In genomic region chr14:101716956-101717662, GRCh38 we compare ENCODE assay signal across 15 cellular contexts. TPM values are rescaled to one million over a fixed set of nuclear protein-coding genes. Genes with fewer than 3 reads are reported as not detected.
DNase-seq lines count a peak whose midpoint lies in the region; ATAC-seq and TF ChIP-seq lines count a peak whose summit lies in the region.
"Had no signal": no experiment of that assay in that cellular context is flagged by ENCODE, and none has a peak within 500 bp of the region (broad histone marks: within the 10 kb centered on the region; RNA-seq: fewer than 3 reads in every experiment).

No MANE protein-coding gene starts in this region.

- TF ChIP-seq CTCF in HFFc6 (IDR thresholded peaks at IDR 0.05) (no peak), esophagus muscularis mucosa (IDR thresholded peaks at IDR 0.05) (no peak)

- no peak overlapping the region for H3K4me3 Mint-ChIP-seq in HFFc6

- H3K27ac Mint-ChIP-seq in HFFc6: no peak overlapping the region

- no peaks in the 10 kb centered on the region for H3K27me3 ChIP-seq in esophagus muscularis mucosa
- H3K27me3 ChIP-seq: heart right ventricle had no signal

- H3K9me3 ChIP-seq in esophagus muscularis mucosa: peaks cover 0 to 8% (median 5%) of the 10 kb centered on the region in 4 donors

- H3K36me3 Mint-ChIP-seq in HFFc6 (ENCODE audit: low read depth): no peaks in the 10 kb centered on the region

- in situ Hi-C loops in SK-MEL-5 (cut with HindIII; ENCODE audit: low pct_unique_long_range_greater_than_20kb, low sequenced_read_pairs): no loop called here

- no peak overlapping the region for H3K4me3 ChIP-seq in esophagus muscularis mucosa
- H3K4me3 ChIP-seq: heart right ventricle had no signal

- peaks cover 0 to 5% (median 2%) of the 10 kb centered on the region in 4 donors for H3K4me1 ChIP-seq in esophagus muscularis mucosa

- intact Hi-C loops in esophagus muscularis mucosa (cut with DNase I) (no loop called here), sciatic nerve (cut with DNase I) (no loop called here)

- TF ChIP-seq POLR2A in esophagus muscularis mucosa (IDR thresholded peaks at IDR 0.05; ENCODE audit: low read depth): no peak

- WGBS in esophagus muscularis mucosa: 83% methylated on average over 17 of the region's 17 CpGs

- H3K9me3 Mint-ChIP-seq in HFFc6: peaks cover 5% of the 10 kb centered on the region; the same call in 1 of the 2 replicates

- H3K4me1 Mint-ChIP-seq in HFFc6 (ENCODE audit: low read depth): peaks cover 5% of the 10 kb centered on the region

- ATAC-seq in sciatic nerve: no peak
- ATAC-seq in GM18873 (IDR thresholded peaks at IDR 0.05; ENCODE audit: low FRiP score, unreplicated experiment): no peak
- ATAC-seq in GM18868 (IDR thresholded peaks at IDR 0.05; ENCODE audit: unreplicated experiment): no peak
- ATAC-seq in HG03521 (IDR thresholded peaks at IDR 0.05; ENCODE audit: unreplicated experiment): no peak
- ATAC-seq: heart right ventricle had no signal

- DNase-seq in HFFc6: peak; percentile 21
- peak; percentile 42 for DNase-seq in SK-MEL-5 (ENCODE audit: low read depth, low spot score)
- DNase-seq in esophagus muscularis mucosa (ENCODE audit: extremely low spot score): peak; percentile 37
- DNase-seq in sciatic nerve (ENCODE audit: low spot score): peak; percentile 40
- DNase-seq in NOMO-1 treated with DMSO at 0.1 percent for 48 hours (lab: John Stamatoyannopoulos, UW; ENCODE audit: unreplicated experiment): no peak
- DNase-seq: activated CD4-positive, alpha-beta T cell treated with anti-CD3 and anti-CD28 coated beads, Interleukin-2, amount 50 U/mL, for 1 hour; activated effector memory CD4-positive, alpha-beta T cell treated with Interleukin-2 at 50 U/mL for 16 hours; anterior cingulate cortex; heart right ventricle; NK-92 treated with Interleukin-12 subunit alpha and Interleukin-12 subunit beta, amount 100 ng/mL, for 24 hours; SHP77 treated with DMSO at 0.1 percent for 48 hours; T-helper 9 cell had no signal

- H3K36me3 ChIP-seq in esophagus muscularis mucosa: no peaks in the 10 kb centered on the region
- H3K36me3 ChIP-seq: heart right ventricle had no signal

- no peak for TF ChIP-seq EP300 in esophagus muscularis mucosa (IDR thresholded peaks at IDR 0.05)

- H3K27me3 Mint-ChIP-seq in HFFc6 (ENCODE audit: insufficient read depth): peaks cover 12% of the 10 kb centered on the region

- H3K27ac ChIP-seq in esophagus muscularis mucosa (replicated peaks in 1 of 4): no peak overlapping the region
- H3K27ac ChIP-seq: heart right ventricle had no signal

RNA-seq across cellular contexts. Expression of gene PPP2R5C, which starts 44.4 kb away (rescaled TPM):
- 100 to 1,000 TPM; 108 to 128 (median 122) TPM for total RNA-seq in HFFc6 (2021; fragmentation: NEBNext Ultra II Directional; extraction: Animal tissue kit (Norgen Biotek cat#: 25700))
- total RNA-seq in SK-MEL-5 (2014; rRNA removed; shearing (Covaris generic)): 216 and 235 TPM in 2 replicates
- 130 and 163 TPM in 2 replicates for polyA plus RNA-seq in SK-MEL-5 (2015; cell fraction: cytosol; rRNA removed)
- polyA plus RNA-seq in SK-MEL-5 (2015; cell fraction: nucleus; rRNA removed): 118 and 121 TPM in 2 replicates
- 100 to 1,000 TPM; 103 to 142 (median 131) TPM for total RNA-seq in esophagus muscularis mucosa
- total RNA-seq in sciatic nerve: 144 TPM
